In genomic region chr12:51307655-51308593, GRCh38 we compare ENCODE assay signal across 12 cellular contexts. TPM values are rescaled to one million over a fixed set of nuclear protein-coding genes. Genes with fewer than 3 reads are reported as not detected.
DNase-seq lines count a peak whose midpoint lies in the region; ATAC-seq, FAIRE-seq and TF ChIP-seq lines count a peak whose summit lies in the region.
"Had no signal": no experiment of that assay in that cellular context is flagged by ENCODE, and none has a peak within 500 bp of the region (broad histone marks: within the 10 kb centered on the region; RNA-seq: fewer than 3 reads in every experiment).

No MANE protein-coding gene starts in this region.

- H3K4me1 ChIP-seq in K562 (replicated peaks in 1 of 2; ENCODE audit: control insufficient read depth in 2 of 2, insufficient read depth in 2 of 2, low read length in 2 of 2) (peaks cover 0 to 3% of the 10 kb centered on the region in 2 experiments; a peak in 1 of 5 replicates), mesenchymal stem cell (ENCODE audit: control insufficient read depth, insufficient read depth, low read depth, low read length) (peaks cover 3% of the 10 kb centered on the region), gastrocnemius medialis (no peaks in the 10 kb centered on the region), Peyer's patch (peaks cover 0 to 9% (median 1%) of the 10 kb centered on the region in 4 donors)

- no peaks in the 10 kb centered on the region for H4K20me1 ChIP-seq in K562 (replicated peaks; ENCODE audit: control insufficient read depth, insufficient read depth, low read length)

- POLR2A ChIA-PET in K562 (lab: Yijun Ruan, JAX): interaction anchor here (0.6 to 1.4 kb wide), 2 partner anchors 9 to 13 kb away, joined by 5 to 9 read pairs; no protein-coding TSS in a partner anchor

- no peak overlapping the region for H3K23ac ChIP-seq in mesenchymal stem cell (ENCODE audit: low read length in 2 of 2)

- peak overlapping the region; percentile 32 for H2AFZ ChIP-seq in K562 (ENCODE audit: low read depth, low read length)
- no peak overlapping the region for H2AFZ ChIP-seq in mesenchymal stem cell (ENCODE audit: low read depth, low read length)

- no peak for FAIRE-seq in K562 (lab: Jason Lieb, UNC)

- H3K9me3 ChIP-seq in K562 (replicated peaks; ENCODE audit: control insufficient read depth, insufficient read depth, low read depth, low read length): no peaks in the 10 kb centered on the region
- H3K9me3 ChIP-seq in mesenchymal stem cell (ENCODE audit: control insufficient read depth, low read length): no peaks in the 10 kb centered on the region
- H3K9me3 ChIP-seq in gastrocnemius medialis: no peaks in the 10 kb centered on the region
- H3K9me3 ChIP-seq in Peyer's patch: no peaks in the 10 kb centered on the region

- H2BK12ac ChIP-seq in mesenchymal stem cell (ENCODE audit: low read length in 2 of 2): no peak overlapping the region

- H4K8ac ChIP-seq in mesenchymal stem cell (ENCODE audit: low read length): no peak overlapping the region

- in situ Hi-C loops in K562 (cut with MboI) (no loop called here), gastrocnemius medialis (cut with MboI; ENCODE audit: low sequenced_read_pairs in 4 of 4) (no loop called here)

- H3K14ac ChIP-seq in mesenchymal stem cell (ENCODE audit: low read length in 2 of 2): no peak overlapping the region

- CTCF ChIA-PET in K562 (lab: Yijun Ruan, JAX; ENCODE audit: low intra/inter-chr PET ratio): no interaction called here

- H2AK5ac ChIP-seq in mesenchymal stem cell (ENCODE audit: low read length, severe bottlenecking): no peak overlapping the region

- no peaks in the 10 kb centered on the region for H3K9me1 ChIP-seq in K562 (ENCODE audit: control insufficient read depth, insufficient read depth, low read length)

- H3K4me3 ChIP-seq in K562 (no peak overlapping the region), mesenchymal stem cell (ENCODE audit: insufficient read depth in 1 of 2, low read depth in 1 of 2, low read length in 2 of 2) (peak overlapping the region in 1 of 2 experiments; percentile 17), gastrocnemius medialis (no peak overlapping the region), Peyer's patch (no peak overlapping the region)

- ATAC-seq in K562 (peak; percentile 63), gastrocnemius medialis (no peak), GM18861 (IDR thresholded peaks at IDR 0.05; ENCODE audit: unreplicated experiment) (no peak)

- H3K27me3 ChIP-seq in K562 (ENCODE audit: control insufficient read depth in 2 of 2, insufficient read depth in 2 of 2, low read length in 2 of 2): no peaks in the 10 kb centered on the region
- no peaks in the 10 kb centered on the region for H3K27me3 ChIP-seq in mesenchymal stem cell (ENCODE audit: control insufficient read depth in 1 of 2, insufficient read depth in 1 of 2, low read length in 2 of 2)
- H3K27me3 ChIP-seq in gastrocnemius medialis: no peaks in the 10 kb centered on the region
- no peaks in the 10 kb centered on the region for H3K27me3 ChIP-seq in Peyer's patch

- no peaks in the 10 kb centered on the region for H3K79me1 ChIP-seq in mesenchymal stem cell (replicated peaks; ENCODE audit: low read length, poor library complexity, severe bottlenecking)

- no peak overlapping the region for H4K91ac ChIP-seq in mesenchymal stem cell (ENCODE audit: low read length)

- no peak overlapping the region for H2BK120ac ChIP-seq in mesenchymal stem cell (ENCODE audit: low read depth, low read length)

- no peak overlapping the region for H2BK15ac ChIP-seq in mesenchymal stem cell (ENCODE audit: low read depth, poor library complexity, severe bottlenecking)

- intact Hi-C loops in K562 (cut with micrococcal nuclease): loop anchor here (5.0 kb wide), 1 partner anchor 34 kb away; no protein-coding TSS in a partner anchor
- intact Hi-C loops in gastrocnemius medialis (cut with DNase I; ENCODE audit: low total_unique reads): no loop called here

- no peak overlapping the region for H2BK5ac ChIP-seq in mesenchymal stem cell (ENCODE audit: low read depth, low read length, poor library complexity, severe bottlenecking)

- BruUV-seq in K562 (replicated peaks; lab: Mats Ljungman, UMichigan): no TSS peak

- no peak overlapping the region for H3K4ac ChIP-seq in mesenchymal stem cell (ENCODE audit: low read depth in 1 of 2, low read length in 2 of 2)

- WGBS in K562 (ENCODE audit: insufficient coverage, low coverage, missing lambda C conversion rate): 35% methylated on average over 4 of the region's 6 CpGs
- 82% methylated on average over 5 of the region's 6 CpGs for WGBS in mesenchymal stem cell

- DNase-seq in AG08395 (ENCODE audit: low spot score): peak; percentile 92
- DNase-seq in HT-29 (ENCODE audit: low spot score): peak; percentile 93
- peak in 2 of 4 experiments; percentile 15 to 22 for DNase-seq in K562 (ENCODE audit: extremely low read depth in 1 of 4, low spot score in 3 of 4)
- DNase-seq in mesenchymal stem cell: peak; percentile 43
- no peak for DNase-seq in gastrocnemius medialis
- DNase-seq in Peyer's patch: no peak
- no peak for DNase-seq in NCI-H1694 (lab: John Stamatoyannopoulos, UW)
- DNase-seq: DMS79, islet precursor cell, KG1 had no signal

- peak in 1 of 2 experiments; percentile 29; a peak in 2 of 4 replicates for TF ChIP-seq RAD21 in K562 (CRISPR knock-in tag; conservative IDR thresholded peaks at IDR 0.05 in 1 of 2, IDR thresholded peaks at IDR 0.05 in 1 of 2)

- H3K9ac ChIP-seq in K562 (ENCODE audit: insufficient read depth in 1 of 2, low read depth in 2 of 2, low read length in 2 of 2): no peak overlapping the region
- peak overlapping the region; percentile 67 for H3K9ac ChIP-seq in mesenchymal stem cell (ENCODE audit: low read length)

- H3K18ac ChIP-seq in mesenchymal stem cell (ENCODE audit: low read depth in 1 of 2, low read length in 2 of 2): no peak overlapping the region

- TF ChIP-seq EP300 in K562 (IDR thresholded peaks at IDR 0.05; ENCODE audit: low read length): no peak

- TF ChIP-seq CTCF in K562 (IDR thresholded peaks at IDR 0.05 in 2 of 3, conservative IDR thresholded peaks at IDR 0.05 in 1 of 3; ENCODE audit: insufficient read depth in 2 of 3, low read depth in 1 of 3, low read length in 3 of 3): peak in 1 of 3 experiments; percentile 16; a peak in 1 of 6 replicates
- TF ChIP-seq CTCF in gastrocnemius medialis (IDR thresholded peaks at IDR 0.05 in 4 of 5, conservative IDR thresholded peaks at IDR 0.05 in 1 of 5): no peak
- no peak for TF ChIP-seq CTCF in Peyer's patch (IDR thresholded peaks at IDR 0.05)

- H3K36me3 ChIP-seq in K562 (ENCODE audit: control insufficient read depth, insufficient read depth, low read length) (no peaks in the 10 kb centered on the region), mesenchymal stem cell (ENCODE audit: control insufficient read depth in 1 of 2, insufficient read depth in 2 of 2, low read depth in 1 of 2, low read length in 2 of 2) (no peaks in the 10 kb centered on the region), gastrocnemius medialis (no peaks in the 10 kb centered on the region), Peyer's patch (no peaks in the 10 kb centered on the region)

- TF ChIP-seq POLR2A in K562 (conservative IDR thresholded peaks at IDR 0.05): no peak
- no peak for TF ChIP-seq POLR2A in gastrocnemius medialis (IDR thresholded peaks at IDR 0.05)
- TF ChIP-seq POLR2A in Peyer's patch (IDR thresholded peaks at IDR 0.05): no peak

- H3K27ac ChIP-seq in K562 (ENCODE audit: extremely low read depth, low read depth, low read length): no peak overlapping the region
- no peak overlapping the region for H3K27ac ChIP-seq in mesenchymal stem cell (ENCODE audit: low read length, poor library complexity, severe bottlenecking)
- no peak overlapping the region for H3K27ac ChIP-seq in gastrocnemius medialis
- H3K27ac ChIP-seq in Peyer's patch: peak overlapping the region in 2 of 4 donors; percentile 0 to 56

- H3K79me2 ChIP-seq in K562 (ENCODE audit: control insufficient read depth, insufficient read depth, low read length): no peaks in the 10 kb centered on the region

- H3K4me2 ChIP-seq in K562 (ENCODE audit: insufficient read depth, low read length) (no peak overlapping the region), mesenchymal stem cell (ENCODE audit: low read length, poor library complexity, severe bottlenecking) (no peak overlapping the region)

RNA-seq across cellular contexts. Expression of gene BIN2, which starts 16.1 kb away (rescaled TPM):
- 0.42 and 0.56 TPM in 2 replicates for total RNA-seq in HT-29 (2014; rRNA removed; shearing (Covaris generic))
- 0.19 and 0.76 TPM in 2 replicates for total RNA-seq in K562 (2011; cell fraction: chromatin; rRNA removed; ENCODE audit: low replicate concordance)
- total RNA-seq in K562 (2011; cell fraction: nucleolus; rRNA removed): not detected in 2 replicates
- not detected in 2 replicates for total RNA-seq in K562 (2011; cell fraction: nucleoplasm; rRNA removed)
- 0.20 TPM in 1 of 2 replicates, not detected in the other for total RNA-seq in K562 (2014; rRNA removed)
- 0.18 and 0.38 TPM in 2 replicates for total RNA-seq in K562 (2014; rRNA removed; fragmentation: Illumina TruSeq; extraction: Trizol)
- 0.22 and 0.23 TPM in 2 replicates for total RNA-seq in K562 (2015; rRNA removed; fragmentation: Illumina TruSeq; extraction: Trizol)
- 0.29 and 0.45 TPM in 2 replicates for total RNA-seq in K562 (2021)
- polyA plus RNA-seq in K562 (2011; rRNA removed): 0.20 and 0.28 TPM in 2 replicates
- 0.18 and 0.22 TPM in 2 replicates for polyA plus RNA-seq in K562 (2011; cell fraction: cytosol; rRNA removed)
- 0.10 TPM in 2 replicates for polyA plus RNA-seq in K562 (2011; cell fraction: nucleus; rRNA removed)
- 0.58 and 0.82 TPM in 2 replicates for polyA plus RNA-seq in K562 (2012)
- 0.33 and 0.39 TPM in 2 replicates for polyA plus RNA-seq in K562 (2014; fragmentation: Illumina TruSeq; extraction: Trizol)
- under 1 TPM; 0.04 to 0.11 TPM for polyA plus RNA-seq in K562 (2014; fragmentation: Nextera tagmentation; extraction: Ambion mirVana)
- polyA plus RNA-seq in K562 (2014; rRNA removed): 0.28 and 0.30 TPM in 2 replicates
- 0.12 TPM in 1 of 2 replicates, not detected in the other for polyA minus RNA-seq in K562 (2011; rRNA and poly(A)+ RNA removed)
- polyA minus RNA-seq in K562 (2011; cell fraction: cytosol; rRNA and poly(A)+ RNA removed): not detected in 2 replicates
- polyA minus RNA-seq in K562 (2011; cell fraction: nucleus; rRNA and poly(A)+ RNA removed): not detected in 2 replicates
- polyA plus RNA-seq in mesenchymal stem cell (2013, experiment 1 of 2): not detected
- not detected for polyA plus RNA-seq in mesenchymal stem cell (2013, experiment 2 of 2)
- total RNA-seq in gastrocnemius medialis: 1 to 10 TPM in 3 of 4 donors, under 1 TPM in 1; 0.87 to 1.3 (median 1.2) TPM
- 10 to 100 TPM in 1 of 4 donors, 1 to 10 TPM in 3; 2.3 to 38.0 (median 5.6) TPM for total RNA-seq in Peyer's patch
- total RNA-seq: SK-MEL-5 had no signal

RNA-seq across cellular contexts. Expression of gene SMAGP, which starts 37.7 kb away (rescaled TPM):
- 93.2 and 125 TPM in 2 replicates for total RNA-seq in HT-29 (2014; rRNA removed; shearing (Covaris generic))
- 33.1 and 42.1 TPM in 2 replicates for total RNA-seq in K562 (2011; cell fraction: chromatin; rRNA removed; ENCODE audit: low replicate concordance)
- total RNA-seq in K562 (2011; cell fraction: nucleolus; rRNA removed): 28.7 and 34.4 TPM in 2 replicates
- total RNA-seq in K562 (2011; cell fraction: nucleoplasm; rRNA removed): 43.1 and 65.2 TPM in 2 replicates
- total RNA-seq in K562 (2014; rRNA removed) (23.1 and 26.4 TPM in 2 replicates), K562 (2014; rRNA removed; fragmentation: Illumina TruSeq; extraction: Trizol) (26.5 and 31.6 TPM in 2 replicates), K562 (2015; rRNA removed; fragmentation: Illumina TruSeq; extraction: Trizol) (24.9 and 25.3 TPM in 2 replicates), K562 (2021) (29.7 and 35.9 TPM in 2 replicates), gastrocnemius medialis (1 to 10 TPM; 1.7 to 3.5 (median 2.5) TPM), Peyer's patch (10 to 100 TPM; 23.1 to 42.9 (median 39.1) TPM)
- polyA plus RNA-seq in K562 (2011; rRNA removed) (52.2 and 62.3 TPM in 2 replicates), K562 (2014; fragmentation: Illumina TruSeq; extraction: Trizol) (45.9 and 53.9 TPM in 2 replicates), K562 (2014; fragmentation: Nextera tagmentation; extraction: Ambion mirVana) (10 to 100 TPM; 26.0 to 29.9 TPM), K562 (2014; rRNA removed) (33.6 and 35.3 TPM in 2 replicates)
- polyA plus RNA-seq in K562 (2011; cell fraction: cytosol; rRNA removed): 47.6 and 61.5 TPM in 2 replicates
- polyA plus RNA-seq in K562 (2011; cell fraction: nucleus; rRNA removed): 38.6 and 59.2 TPM in 2 replicates
- 40.6 and 110 TPM in 2 replicates for polyA plus RNA-seq in K562 (2012)
- 31.6 and 53.7 TPM in 2 replicates for polyA minus RNA-seq in K562 (2011; rRNA and poly(A)+ RNA removed)
- 14.2 and 22.0 TPM in 2 replicates for polyA minus RNA-seq in K562 (2011; cell fraction: cytosol; rRNA and poly(A)+ RNA removed)
- 10.8 and 13.6 TPM in 2 replicates for polyA minus RNA-seq in K562 (2011; cell fraction: nucleus; rRNA and poly(A)+ RNA removed)
- polyA plus RNA-seq in mesenchymal stem cell (2013, experiment 1 of 2): 20.2 TPM
- polyA plus RNA-seq in mesenchymal stem cell (2013, experiment 2 of 2): 20.5 TPM

RNA-seq across cellular contexts. Expression of gene CELA1, which starts 38.6 kb away (rescaled TPM):
- total RNA-seq in HT-29 (2014; rRNA removed; shearing (Covaris generic)): not detected in 2 replicates
- not detected in 2 replicates for total RNA-seq in K562 (2011; cell fraction: chromatin; rRNA removed; ENCODE audit: low replicate concordance)
- not detected in 2 replicates for total RNA-seq in K562 (2011; cell fraction: nucleolus; rRNA removed)
- not detected in 2 replicates for total RNA-seq in K562 (2011; cell fraction: nucleoplasm; rRNA removed)
- not detected in 2 replicates for total RNA-seq in K562 (2014; rRNA removed)
- not detected in 2 replicates for total RNA-seq in K562 (2014; rRNA removed; fragmentation: Illumina TruSeq; extraction: Trizol)
- total RNA-seq in K562 (2015; rRNA removed; fragmentation: Illumina TruSeq; extraction: Trizol): not detected in 2 replicates
- 0.22 TPM in 1 of 2 replicates, not detected in the other for total RNA-seq in K562 (2021)
- not detected in 2 replicates for polyA plus RNA-seq in K562 (2011; rRNA removed)
- not detected in 2 replicates for polyA plus RNA-seq in K562 (2011; cell fraction: cytosol; rRNA removed)
- not detected in 2 replicates for polyA plus RNA-seq in K562 (2011; cell fraction: nucleus; rRNA removed)
- 0.10 and 0.25 TPM in 2 replicates for polyA plus RNA-seq in K562 (2012)
- polyA plus RNA-seq in K562 (2014; fragmentation: Illumina TruSeq; extraction: Trizol): not detected in 2 replicates
- under 1 TPM; 0.06 to 0.27 TPM for polyA plus RNA-seq in K562 (2014; fragmentation: Nextera tagmentation; extraction: Ambion mirVana)
- not detected in 2 replicates for polyA plus RNA-seq in K562 (2014; rRNA removed)
- polyA minus RNA-seq in K562 (2011; rRNA and poly(A)+ RNA removed): not detected in 2 replicates
- not detected in 2 replicates for polyA minus RNA-seq in K562 (2011; cell fraction: cytosol; rRNA and poly(A)+ RNA removed)
- polyA minus RNA-seq in K562 (2011; cell fraction: nucleus; rRNA and poly(A)+ RNA removed): not detected in 2 replicates
- not detected for polyA plus RNA-seq in mesenchymal stem cell (2013, experiment 1 of 2)
- polyA plus RNA-seq in mesenchymal stem cell (2013, experiment 2 of 2): not detected
- total RNA-seq in gastrocnemius medialis: not detected
- total RNA-seq in Peyer's patch: not detected
- total RNA-seq: SK-MEL-5 had no signal

Comparison
In these comparisons a context has a peak if more than half of its experiments do, and no peak if none do; other contexts are left out.
1. DNase-seq: peak in AG08395 (single experiment), HT-29 (single experiment) and mesenchymal stem cell (single experiment); none in gastrocnemius medialis (0 of 2), Peyer's patch (0 of 3) and NCI-H1694 (single experiment).
2. RNA of gene SMAGP, which starts 37.7 kb away (total RNA-seq): 93.2 to 125 TPM in HT-29, 23.1 to 42.9 TPM in Peyer's patch and 23.1 to 65.2 TPM in K562; 1.7 to 3.5 TPM in gastrocnemius medialis; every median in the first group is over 4 times any median in the second.